In the genomic region with DNA sequence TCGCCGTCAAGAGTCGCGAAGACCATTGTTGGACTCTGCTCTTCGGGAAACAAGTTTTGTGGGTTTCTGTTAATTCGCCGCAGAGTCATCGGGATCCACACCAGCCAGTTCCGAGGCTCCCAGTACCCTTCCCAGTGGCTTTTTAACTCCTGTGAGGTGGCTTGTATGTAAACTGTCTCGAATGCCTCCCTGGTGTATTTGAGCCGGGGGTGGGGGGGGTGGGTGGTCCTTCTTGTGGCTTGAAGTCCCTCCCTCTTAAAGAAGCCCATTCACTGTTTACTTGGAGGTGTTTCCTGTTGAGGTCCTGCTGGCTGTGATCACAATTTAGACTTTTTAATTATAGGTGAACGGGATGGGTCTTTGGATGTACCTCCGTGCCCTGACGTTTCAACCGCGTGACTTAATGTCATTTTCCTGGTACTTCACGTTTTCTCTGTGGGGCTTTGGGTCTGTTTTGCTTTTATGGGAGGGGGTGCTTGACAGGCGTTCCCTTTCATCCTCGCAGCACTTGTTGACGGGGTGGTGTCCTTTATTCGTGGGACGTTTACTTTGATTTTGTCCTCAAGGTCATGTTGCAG, we compare ENCODE assay signal across 8 cellular contexts.
DNase-seq lines count a peak whose midpoint lies in the region; ATAC-seq and TF ChIP-seq lines count a peak whose summit lies in the region.

No MANE protein-coding gene starts in this region.

- peak overlapping the region; percentile 97 to 99 (median 99) for H3K9ac ChIP-seq in BLaER1 treated with 17β-estradiol and CSF1 and Interleukin-3, amounts not matched to agents 10 nM and 100 nM
- peak overlapping the region; percentile 57 for H3K9ac ChIP-seq in rectal smooth muscle tissue (ENCODE audit: low read length)

- POLR2A ChIA-PET in HEK293 (lab: Yijun Ruan, JAX): interaction anchor here (0.5 kb wide), 1 partner anchor 151 kb away, joined by 3 read pairs; no protein-coding TSS in a partner anchor

- no peaks in the 10 kb centered on the region for H3K9me3 ChIP-seq in BLaER1 treated with 17β-estradiol and CSF1 and Interleukin-3, amounts not matched to agents 10 nM and 100 nM (replicated peaks in 1 of 11)
- H3K9me3 ChIP-seq in HEK293 (ENCODE audit: control insufficient read depth, insufficient read depth, low read depth, low read length): no peaks in the 10 kb centered on the region
- H3K9me3 ChIP-seq in WERI-Rb-1 (ENCODE audit: severe bottlenecking): no peaks in the 10 kb centered on the region

- H4K20me1 ChIP-seq in BLaER1 treated with 17β-estradiol and CSF1 and Interleukin-3, amounts not matched to agents 10 nM and 100 nM: peaks cover 50 to 58% (median 57%) of the 10 kb centered on the region in 11 experiments

- peaks cover 0 to 24% (median 13%) of the 10 kb centered on the region in 11 experiments; a peak in 11 of 22 replicates for H3K36me3 ChIP-seq in BLaER1 treated with 17β-estradiol and CSF1 and Interleukin-3, amounts not matched to agents 10 nM and 100 nM
- H3K36me3 ChIP-seq in HEK293 (ENCODE audit: control insufficient read depth in 2 of 2, insufficient read depth in 1 of 2, low read length in 2 of 2) (peaks cover 0 to 4% of the 10 kb centered on the region in 2 experiments; a peak in 2 of 3 replicates), WERI-Rb-1 (peaks cover 32% of the 10 kb centered on the region), rectal smooth muscle tissue (ENCODE audit: control insufficient read depth, insufficient read depth, low read length) (no peaks in the 10 kb centered on the region)

- no peak for TF ChIP-seq CTCF in HEK293 (tag by site-specific recombination; IDR thresholded peaks at IDR 0.05)
- TF ChIP-seq CTCF in WERI-Rb-1 (IDR thresholded peaks at IDR 0.05; ENCODE audit: low read depth, low read length): no peak
- TF ChIP-seq CTCF in foreskin fibroblast (IDR thresholded peaks at IDR 0.05; ENCODE audit: low read depth, low read length): no peak

- H3K4me3 ChIP-seq in BLaER1 treated with 17β-estradiol and CSF1 and Interleukin-3, amounts not matched to agents 10 nM and 100 nM: peak overlapping the region; percentile 90 to 100 (median 99)
- H3K4me3 ChIP-seq in HEK293 (ENCODE audit: low read depth, low read length) (peak overlapping the region; percentile 64), WERI-Rb-1 (ENCODE audit: low read depth, low read length) (peak overlapping the region; percentile 87), foreskin fibroblast (ENCODE audit: low read depth in 1 of 2, low read length in 2 of 2) (peak overlapping the region; percentile 56 to 74), rectal smooth muscle tissue (ENCODE audit: low read length) (peak overlapping the region; percentile 87)

- DNase-seq in WERI-Rb-1: no peak
- peak in 1 of 2 donors; percentile 44 for DNase-seq in foreskin fibroblast
- no peak for DNase-seq in NCI-H774 (lab: John Stamatoyannopoulos, UW)
- no peak for DNase-seq in GF-D8 (lab: John Stamatoyannopoulos, UW)

- ATAC-seq in GM19467 (IDR thresholded peaks at IDR 0.05; ENCODE audit: unreplicated experiment): no peak

- H3K4me1 ChIP-seq in BLaER1 treated with 17β-estradiol and CSF1 and Interleukin-3, amounts not matched to agents 10 nM and 100 nM: peaks cover 46 to 58% (median 55%) of the 10 kb centered on the region in 10 experiments
- H3K4me1 ChIP-seq in HEK293 (ENCODE audit: control insufficient read depth, insufficient read depth, low read length) (no peaks in the 10 kb centered on the region), rectal smooth muscle tissue (ENCODE audit: control insufficient read depth, insufficient read depth, low read length) (peaks cover 24% of the 10 kb centered on the region)

- H3K4me2 ChIP-seq in BLaER1 treated with 17β-estradiol and CSF1 and Interleukin-3, amounts not matched to agents 10 nM and 100 nM: peak overlapping the region; percentile 93 to 100 (median 98)

- H3K27me3 ChIP-seq in BLaER1 treated with 17β-estradiol and CSF1 and Interleukin-3, amounts not matched to agents 10 nM and 100 nM: no peaks in the 10 kb centered on the region
- H3K27me3 ChIP-seq in WERI-Rb-1 (ENCODE audit: insufficient read depth, low read depth, severe bottlenecking): no peaks in the 10 kb centered on the region
- H3K27me3 ChIP-seq in rectal smooth muscle tissue (ENCODE audit: control insufficient read depth, insufficient read depth, low read length): no peaks in the 10 kb centered on the region

- CTCF ChIA-PET in HEK293 (lab: Yijun Ruan, JAX): interaction anchor here (0.6 kb wide), 1 partner anchor 190 kb away, joined by 3 read pairs; no protein-coding TSS in a partner anchor

- peak overlapping the region; percentile 90 to 99 (median 97) for H3K27ac ChIP-seq in BLaER1 treated with 17β-estradiol and CSF1 and Interleukin-3, amounts not matched to agents 10 nM and 100 nM
- H3K27ac ChIP-seq in HEK293 (ENCODE audit: extremely low read depth, low read depth, low read length): peak overlapping the region; percentile 90
- H3K27ac ChIP-seq in WERI-Rb-1: peak overlapping the region; percentile 98
- peak overlapping the region; percentile 95 for H3K27ac ChIP-seq in rectal smooth muscle tissue (ENCODE audit: low read depth, low read length)

TF ChIP-seq in HEK293, 187 proteins besides CTCF, POLR2A, EP300 and RAD21:
- TF ChIP-seq, protein P1, sequence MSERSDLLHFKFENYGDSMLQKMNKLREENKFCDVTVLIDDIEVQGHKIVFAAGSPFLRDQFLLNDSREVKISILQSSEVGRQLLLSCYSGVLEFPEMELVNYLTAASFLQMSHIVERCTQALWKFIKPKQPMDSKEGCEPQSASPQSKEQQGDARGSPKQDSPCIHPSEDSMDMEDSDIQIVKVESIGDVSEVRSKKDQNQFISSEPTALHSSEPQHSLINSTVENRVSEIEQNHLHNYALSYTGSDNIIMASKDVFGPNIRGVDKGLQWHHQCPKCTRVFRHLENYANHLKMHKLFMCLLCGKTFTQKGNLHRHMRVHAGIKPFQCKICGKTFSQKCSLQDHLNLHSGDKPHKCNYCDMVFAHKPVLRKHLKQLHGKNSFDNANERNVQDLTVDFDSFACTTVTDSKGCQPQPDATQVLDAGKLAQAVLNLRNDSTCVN (tag by site-specific recombination; optimal IDR thresholded peaks at IDR 0.05): peak; percentile 4
- TF ChIP-seq, protein P2, sequence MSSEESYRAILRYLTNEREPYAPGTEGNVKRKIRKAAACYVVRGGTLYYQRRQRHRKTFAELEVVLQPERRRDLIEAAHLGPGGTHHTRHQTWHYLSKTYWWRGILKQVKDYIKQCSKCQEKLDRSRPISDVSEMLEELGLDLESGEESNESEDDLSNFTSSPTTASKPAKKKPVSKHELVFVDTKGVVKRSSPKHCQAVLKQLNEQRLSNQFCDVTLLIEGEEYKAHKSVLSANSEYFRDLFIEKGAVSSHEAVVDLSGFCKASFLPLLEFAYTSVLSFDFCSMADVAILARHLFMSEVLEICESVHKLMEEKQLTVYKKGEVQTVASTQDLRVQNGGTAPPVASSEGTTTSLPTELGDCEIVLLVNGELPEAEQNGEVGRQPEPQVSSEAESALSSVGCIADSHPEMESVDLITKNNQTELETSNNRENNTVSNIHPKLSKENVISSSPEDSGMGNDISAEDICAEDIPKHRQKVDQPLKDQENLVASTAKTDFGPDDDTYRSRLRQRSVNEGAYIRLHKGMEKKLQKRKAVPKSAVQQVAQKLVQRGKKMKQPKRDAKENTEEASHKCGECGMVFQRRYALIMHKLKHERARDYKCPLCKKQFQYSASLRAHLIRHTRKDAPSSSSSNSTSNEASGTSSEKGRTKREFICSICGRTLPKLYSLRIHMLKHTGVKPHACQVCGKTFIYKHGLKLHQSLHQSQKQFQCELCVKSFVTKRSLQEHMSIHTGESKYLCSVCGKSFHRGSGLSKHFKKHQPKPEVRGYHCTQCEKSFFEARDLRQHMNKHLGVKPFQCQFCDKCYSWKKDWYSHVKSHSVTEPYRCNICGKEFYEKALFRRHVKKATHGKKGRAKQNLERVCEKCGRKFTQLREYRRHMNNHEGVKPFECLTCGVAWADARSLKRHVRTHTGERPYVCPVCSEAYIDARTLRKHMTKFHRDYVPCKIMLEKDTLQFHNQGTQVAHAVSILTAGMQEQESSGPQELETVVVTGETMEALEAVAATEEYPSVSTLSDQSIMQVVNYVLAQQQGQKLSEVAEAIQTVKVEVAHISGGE (tag by site-specific recombination; conservative IDR thresholded peaks at IDR 0.05; ENCODE audit: low read depth): no peak
- TF ChIP-seq SCRT2 (tag by site-specific recombination; IDR thresholded peaks at IDR 0.05): peak; percentile 73
- TF ChIP-seq SP2 (tag by site-specific recombination; IDR thresholded peaks at IDR 0.05): 0 out of 2 replicates have a peak, but pooled peaks have one; percentile 5
- no peak for TF ChIP-seq ZNF660 (tag by site-specific recombination; IDR thresholded peaks at IDR 0.05)
- TF ChIP-seq ZNF335 (tag by site-specific recombination; conservative IDR thresholded peaks at IDR 0.05): peak; percentile 76
- no peak for TF ChIP-seq ZFP3 (tag by site-specific recombination; IDR thresholded peaks at IDR 0.05; ENCODE audit: low read depth)
- TF ChIP-seq ZNF146 (tag by site-specific recombination; IDR thresholded peaks at IDR 0.05): no peak
TF ChIP-seq in HEK293: peak in this region for 4.
